Comparison of ENCODE assay signal across 9 cellular contexts in the genomic region with DNA sequence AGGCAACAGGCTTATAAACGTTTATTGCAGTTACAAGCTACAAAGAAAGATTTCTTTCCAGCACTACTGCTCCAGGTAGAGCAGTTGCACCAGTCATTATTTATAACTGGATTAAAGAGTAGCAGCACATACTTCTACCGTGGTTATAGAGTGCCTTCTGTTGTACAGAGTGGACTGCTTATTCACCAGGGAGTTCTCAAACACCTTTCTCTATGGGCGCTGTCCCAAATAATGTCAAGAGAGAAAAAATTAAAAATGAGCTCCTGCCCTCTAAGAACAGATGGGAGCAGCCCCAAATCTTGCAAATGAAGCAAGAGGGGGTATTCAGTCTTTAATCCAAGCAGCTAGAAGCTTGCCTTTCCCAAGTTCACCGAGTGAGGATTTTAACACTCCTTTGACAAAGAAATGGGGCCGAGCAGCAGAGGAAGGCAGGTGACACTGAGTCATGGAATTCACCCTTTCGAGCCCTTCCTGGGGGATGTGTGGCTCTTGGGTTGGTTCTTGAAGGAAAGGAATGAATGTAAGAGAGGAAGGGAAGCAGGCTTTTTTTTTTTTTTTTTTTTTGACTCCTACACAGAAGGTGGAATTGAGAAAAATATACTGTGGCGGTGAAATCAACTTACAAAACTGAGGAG.
DNase-seq lines count a peak whose midpoint lies in the region; ATAC-seq and TF ChIP-seq lines count a peak whose summit lies in the region.
"Had no signal": no experiment of that assay in that cellular context is flagged by ENCODE, and none has a peak within 500 bp of the region (broad histone marks: within the 10 kb centered on the region; RNA-seq: fewer than 3 reads in every experiment).

No MANE protein-coding gene starts in this region.

- peak overlapping the region; percentile 17 for H3K4me3 Mint-ChIP-seq in chondrocyte (ENCODE audit: unreplicated experiment)

- peak overlapping the region; percentile 91 for H3K27ac Mint-ChIP-seq in chondrocyte (ENCODE audit: unreplicated experiment)

- DNase-seq in DMS 273 (lab: John Stamatoyannopoulos, UW; ENCODE audit: unreplicated experiment) (peak; percentile 37), DMS 273 treated with DMSO at 0.1 percent for 48 hours (lab: John Stamatoyannopoulos, UW) (no peak), HK-2 (ENCODE audit: unreplicated experiment) (peak; percentile 65), chondrocyte (ENCODE audit: low spot score) (no peak), HUDEP-2 (lab: John Stamatoyannopoulos, UW; ENCODE audit: unreplicated experiment in 76 of 76) (no peak), NCI-H345 treated with DMSO at 0.1 percent for 48 hours (lab: John Stamatoyannopoulos, UW; ENCODE audit: unreplicated experiment) (no peak), DMS79 (lab: John Stamatoyannopoulos, UW) (no peak)
- DNase-seq in stimulated activated naive CD8-positive, alpha-beta T cell treated with anti-CD3 and anti-CD28 coated beads, Interleukin-15, Interleukin-2, amounts not matched to agents 100 U/mL and 50 U/mL, for 24 hours = peak; percentile 51
- DNase-seq: SK-N-SH had no signal

- no peaks in the 10 kb centered on the region for H3K9me3 Mint-ChIP-seq in chondrocyte (ENCODE audit: low read depth)

- H3K27me3 Mint-ChIP-seq in chondrocyte (ENCODE audit: low read depth) = no peaks in the 10 kb centered on the region

- ATAC-seq in stimulated activated naive CD8-positive, alpha-beta T cell treated with anti-CD3 and anti-CD28 coated beads, Interleukin-15, Interleukin-2, amounts not matched to agents 100 U/mL and 50 U/mL, for 24 hours = peak; percentile 25

- peaks cover 51% of the 10 kb centered on the region for H3K4me1 Mint-ChIP-seq in chondrocyte (ENCODE audit: low read depth)

- TF ChIP-seq CTCF in chondrocyte (IDR thresholded peaks at IDR 0.05) = no peak

- no peaks in the 10 kb centered on the region for H3K36me3 Mint-ChIP-seq in chondrocyte (ENCODE audit: low read depth)

Comparison
In these comparisons a context has a peak if more than half of its experiments do, and no peak if none do; other contexts are left out.
1. DNase-seq: peak in DMS 273 (single experiment), HK-2 (single experiment) and stimulated activated naive CD8-positive, alpha-beta T cell treated with anti-CD3 and anti-CD28 coated beads, Interleukin-15, Interleukin-2, amounts not matched to agents 100 U/mL and 50 U/mL, for 24 hours (single experiment); none in DMS 273 treated with DMSO at 0.1 percent for 48 hours (single experiment), chondrocyte (single experiment), HUDEP-2 (0 of 76), NCI-H345 treated with DMSO at 0.1 percent for 48 hours (single experiment) and DMS79 (single experiment).